Comparison of ENCODE assay signal across 16 cellular contexts in genomic region chr2:234967874-234968208, GRCh38. TPM values are rescaled to one million over a fixed set of nuclear protein-coding genes. Genes with fewer than 3 reads are reported as not detected.
A peak's percentile ranks its signal among the peaks of the same experiment; 100 is the strongest.
DNase-seq lines count a peak whose midpoint lies in the region; ATAC-seq and TF ChIP-seq lines count a peak whose summit lies in the region.
"Had no signal": no experiment of that assay in that cellular context is flagged by ENCODE, and none has a peak within 500 bp of the region (broad histone marks: within the 10 kb centered on the region; RNA-seq: fewer than 3 reads in every experiment).

No MANE protein-coding gene starts in this region.

- no peaks in the 10 kb centered on the region for H3K9me3 Mint-ChIP-seq in progenitor cell of endocrine pancreas (ENCODE audit: low read depth)

- no peak overlapping the region for H3K27ac Mint-ChIP-seq in progenitor cell of endocrine pancreas

- no peak for ATAC-seq in Right ventricle myocardium inferior
- no peak for ATAC-seq in left cardiac atrium
- peak; percentile 70 for ATAC-seq in left colon
- ATAC-seq: A549 had no signal

- intact Hi-C loops in Right ventricle myocardium inferior (cut with DNase I): no loop called here
- intact Hi-C loops in left cardiac atrium (cut with DNase I): no loop called here
- intact Hi-C loops in left colon (cut with DNase I, micrococcal nuclease): no loop called here
- intact Hi-C loops in transverse colon (cut with DNase I; ENCODE audit: low total_unique reads): no loop called here
- intact Hi-C loops in prostate gland (cut with DNase I): no loop called here

- TF ChIP-seq CTCF in transverse colon (IDR thresholded peaks at IDR 0.05) (no peak), progenitor cell of endocrine pancreas (IDR thresholded peaks at IDR 0.05; ENCODE audit: unreplicated experiment) (no peak), prostate gland (IDR thresholded peaks at IDR 0.05) (no peak)

- DNase-seq in Right ventricle myocardium inferior (ENCODE audit: missing footprints) (peak; percentile 35), left cardiac atrium (no peak), NCI-H69 (lab: John Stamatoyannopoulos, UW) (peak; percentile 29), left colon (peak in 1 of 2 donors; percentile 64), transverse colon (peak; percentile 35), HUDEP-2 (lab: John Stamatoyannopoulos, UW; ENCODE audit: unreplicated experiment in 76 of 76) (no peak), progenitor cell of endocrine pancreas (ENCODE audit: low spot score, unreplicated experiment) (no peak), prostate gland (ENCODE audit: low spot score) (no peak)
- DNase-seq: C1 segment of cervical spinal cord, DMS79 treated with DMSO at 0.1 percent for 48 hours, KG1, NCI-H1105 treated with DMSO at 0.1 percent for 48 hours, NCI-H187, SHP77, SK-N-SH had no signal

- WGBS in transverse colon (ENCODE audit: low coverage in 1 of 2), 2 donors: 77% methylated on average over 4 of the region's 5 CpGs; no CpG with 5 or more reads in 1 of the 2 donors
- WGBS in prostate gland: 71% methylated on average over 5 of the region's 5 CpGs

- no peak overlapping the region for H3K4me3 Mint-ChIP-seq in progenitor cell of endocrine pancreas (ENCODE audit: low read depth)

- in situ Hi-C loops in transverse colon (cut with MboI; ENCODE audit: low pct_ligation_motif_present in 1 of 4, low pct_unique_long_range_greater_than_20kb in 1 of 4, low sequenced_read_pairs in 3 of 4): no loop called here

- peaks cover 16% of the 10 kb centered on the region for H3K4me1 Mint-ChIP-seq in progenitor cell of endocrine pancreas (ENCODE audit: low read depth)

- no peaks in the 10 kb centered on the region for H3K27me3 Mint-ChIP-seq in progenitor cell of endocrine pancreas

- H3K36me3 Mint-ChIP-seq in progenitor cell of endocrine pancreas (ENCODE audit: insufficient read depth): peaks cover 9% of the 10 kb centered on the region

- H3K27ac ChIP-seq in transverse colon: no peak overlapping the region
- no peak overlapping the region for H3K27ac ChIP-seq in prostate gland
- H3K27ac ChIP-seq: A549 had no signal

- H3K36me3 ChIP-seq in transverse colon (no peaks in the 10 kb centered on the region), prostate gland (no peaks in the 10 kb centered on the region)

- H3K4me3 ChIP-seq in transverse colon (no peak overlapping the region), prostate gland (no peak overlapping the region)
- H3K4me3 ChIP-seq: A549 had no signal

- H3K9me3 ChIP-seq in transverse colon (no peaks in the 10 kb centered on the region), prostate gland (no peaks in the 10 kb centered on the region)
- H3K9me3 ChIP-seq: A549, SK-N-SH had no signal

- H3K4me1 ChIP-seq in transverse colon: peaks cover 0 to 28% (median 11%) of the 10 kb centered on the region in 4 donors
- peaks cover 5% of the 10 kb centered on the region for H3K4me1 ChIP-seq in prostate gland (replicated peaks)

- TF ChIP-seq POLR2A in transverse colon (IDR thresholded peaks at IDR 0.05) (no peak), prostate gland (IDR thresholded peaks at IDR 0.05) (no peak)

- no peaks in the 10 kb centered on the region for H3K27me3 ChIP-seq in transverse colon
- no peaks in the 10 kb centered on the region for H3K27me3 ChIP-seq in prostate gland (replicated peaks; ENCODE audit: insufficient read depth)

- no peak for TF ChIP-seq EP300 in transverse colon (IDR thresholded peaks at IDR 0.05; ENCODE audit: low read depth)

RNA-seq across cellular contexts. Expression of gene SH3BP4, which starts 16.0 kb away (rescaled TPM):
- total RNA-seq in Right ventricle myocardium inferior: 9.3 TPM
- total RNA-seq in left cardiac atrium: 10 to 100 TPM; 15.1 to 27.0 TPM
- total RNA-seq in left colon: 10 to 100 TPM; 26.0 to 41.8 TPM
- 10 to 100 TPM in 3 of 4 donors, 1 to 10 TPM in 1; 7.5 to 24.9 (median 19.5) TPM for total RNA-seq in transverse colon
- total RNA-seq in progenitor cell of endocrine pancreas: 45.7 and 49.0 TPM in 2 replicates
- total RNA-seq in prostate gland: 100 to 1,000 TPM in 1 of 2 donors, 10 to 100 TPM in 1; 86.7 to 134 TPM

Comparison
In these comparisons a context has a peak if more than half of its experiments do, and no peak if none do; other contexts are left out.
1. DNase-seq: peak in Right ventricle myocardium inferior (single experiment), NCI-H69 (single experiment) and transverse colon (single experiment); none in left cardiac atrium (single experiment), HUDEP-2 (0 of 76), progenitor cell of endocrine pancreas (single experiment) and prostate gland (single experiment).